ENCODE assay signal across 15 cellular contexts in the genomic region with DNA sequence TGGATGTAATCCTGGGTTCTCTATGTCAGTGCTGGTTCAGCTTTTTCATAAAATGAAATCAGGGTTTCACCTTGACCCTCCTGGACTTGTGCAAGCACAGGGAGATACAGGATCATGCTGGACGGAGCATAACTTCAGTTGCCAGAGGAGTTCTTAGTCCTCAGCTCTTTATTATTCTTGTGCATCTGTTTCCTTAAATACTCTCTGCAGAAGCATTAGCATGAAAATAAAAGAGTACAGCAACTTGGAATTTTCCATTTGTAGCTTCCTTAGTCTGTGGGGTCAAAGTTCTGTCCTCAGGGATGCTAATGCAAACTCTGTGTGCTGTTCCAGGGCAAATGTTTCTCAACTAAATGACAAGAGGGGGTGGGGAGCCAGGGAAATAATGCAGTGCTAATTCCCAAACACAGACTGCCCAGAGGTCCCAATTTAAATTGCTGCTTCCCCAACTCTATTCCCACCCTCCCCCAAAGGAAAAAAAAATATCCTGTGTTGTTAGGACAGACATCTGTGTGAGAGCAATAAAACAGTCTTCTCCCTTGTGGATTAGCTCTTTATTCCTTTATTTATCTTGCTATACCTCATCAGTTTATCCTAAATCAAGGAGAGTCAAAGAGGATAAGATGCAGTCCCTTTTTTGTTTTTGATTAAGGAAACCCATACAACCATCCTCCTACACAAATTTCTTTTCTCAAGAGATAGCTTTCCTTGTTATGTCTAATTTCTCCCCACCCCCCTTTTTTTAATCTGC.
DNase-seq lines count a peak whose midpoint lies in the region; ATAC-seq and TF ChIP-seq lines count a peak whose summit lies in the region.
"Had no signal": no experiment of that assay in that cellular context is flagged by ENCODE, and none has a peak within 500 bp of the region (broad histone marks: within the 10 kb centered on the region; RNA-seq: fewer than 3 reads in every experiment).

No MANE protein-coding gene starts in this region.

- H3K9me3 Mint-ChIP-seq in type B pancreatic cell, result peaks cover 14% of the 10 kb centered on the region
- H3K9me3 Mint-ChIP-seq in stimulated activated effector memory CD8-positive, alpha-beta T cell treated with anti-CD3 and anti-CD28 coated beads, Interleukin-12 subunit alpha, Interleukin-12 subunit beta, amount 100 ng/mL, for 72 hours, result peaks cover 6% of the 10 kb centered on the region

- ATAC-seq in GM19023 (IDR thresholded peaks at IDR 0.05; ENCODE audit: unreplicated experiment), result no peak
- no peak for ATAC-seq in stimulated activated effector memory CD8-positive, alpha-beta T cell treated with anti-CD3 and anti-CD28 coated beads, Interleukin-12 subunit alpha, Interleukin-12 subunit beta, amount 100 ng/mL, for 72 hours

- TF ChIP-seq CTCF in fibroblast of mammary gland (conservative IDR thresholded peaks at IDR 0.05; ENCODE audit: control insufficient read depth, insufficient read depth, low read depth, low read length), result no peak
- no peak for TF ChIP-seq CTCF in type B pancreatic cell (conservative IDR thresholded peaks at IDR 0.05)
- no peak for TF ChIP-seq CTCF in brain microvascular endothelial cell (IDR thresholded peaks at IDR 0.05; ENCODE audit: low read depth, low read length, missing control alignments)

- H3K27ac ChIP-seq in brain microvascular endothelial cell, result no peak overlapping the region
- H3K27ac ChIP-seq: 22Rv1, suprapubic skin had no signal

- peak overlapping the region; percentile 13 for H3K4me3 Mint-ChIP-seq in type B pancreatic cell
- no peak overlapping the region for H3K4me3 Mint-ChIP-seq in stimulated activated effector memory CD8-positive, alpha-beta T cell treated with anti-CD3 and anti-CD28 coated beads, Interleukin-12 subunit alpha, Interleukin-12 subunit beta, amount 100 ng/mL, for 72 hours
- H3K4me3 Mint-ChIP-seq: CD8-positive, alpha-beta memory T cell had no signal

- no peaks in the 10 kb centered on the region for H3K27me3 Mint-ChIP-seq in type B pancreatic cell

- in situ Hi-C loops in brain microvascular endothelial cell (cut with HindIII; ENCODE audit: low pct_ligation_motif_present, low sequenced_read_pairs), result no loop called here

- DNase-seq in DMS53 (lab: John Stamatoyannopoulos, UW), result peak; percentile 11
- no peak for DNase-seq in DMS53 treated with DMSO at 0.1 percent for 48 hours (lab: John Stamatoyannopoulos, UW; ENCODE audit: unreplicated experiment)
- DNase-seq in fibroblast of mammary gland (ENCODE audit: low read depth), result peak; percentile 70
- peak; percentile 21 for DNase-seq in mucosa of gallbladder (ENCODE audit: low spot score)
- no peak for DNase-seq in type B pancreatic cell (ENCODE audit: extremely low spot score, unreplicated experiment)
- DNase-seq in brain microvascular endothelial cell, result no peak
- DNase-seq in stimulated activated effector memory CD8-positive, alpha-beta T cell treated with anti-CD3 and anti-CD28 coated beads, Interleukin-12 subunit alpha, Interleukin-12 subunit beta, amount 100 ng/mL, for 72 hours (ENCODE audit: low spot score in 2 of 2), result no peak
- DNase-seq: activated T-cell treated with anti-CD3 and anti-CD28 coated beads for 4 hours; CD8-positive, alpha-beta memory T cell; effector memory CD4-positive, alpha-beta T cell; retina had no signal

- no peaks in the 10 kb centered on the region for H3K36me3 ChIP-seq in brain microvascular endothelial cell (replicated peaks)
- H3K36me3 ChIP-seq: adrenal gland, suprapubic skin had no signal

- H3K4me1 Mint-ChIP-seq in type B pancreatic cell (ENCODE audit: unreplicated experiment), result peaks cover 30% of the 10 kb centered on the region
- no peaks in the 10 kb centered on the region for H3K4me1 Mint-ChIP-seq in stimulated activated effector memory CD8-positive, alpha-beta T cell treated with anti-CD3 and anti-CD28 coated beads, Interleukin-12 subunit alpha, Interleukin-12 subunit beta, amount 100 ng/mL, for 72 hours
- H3K4me1 Mint-ChIP-seq: CD8-positive, alpha-beta memory T cell had no signal

- no peaks in the 10 kb centered on the region for H3K27me3 ChIP-seq in brain microvascular endothelial cell (replicated peaks)
- H3K27me3 ChIP-seq: adrenal gland, suprapubic skin had no signal

- H3K27ac Mint-ChIP-seq in type B pancreatic cell, result no peak overlapping the region
- no peak overlapping the region for H3K27ac Mint-ChIP-seq in stimulated activated effector memory CD8-positive, alpha-beta T cell treated with anti-CD3 and anti-CD28 coated beads, Interleukin-12 subunit alpha, Interleukin-12 subunit beta, amount 100 ng/mL, for 72 hours
- H3K27ac Mint-ChIP-seq: CD8-positive, alpha-beta memory T cell had no signal

- no peak overlapping the region for H3K4me3 ChIP-seq in fibroblast of mammary gland (ENCODE audit: control insufficient read depth, low read depth, low read length)
- no peak overlapping the region for H3K4me3 ChIP-seq in brain microvascular endothelial cell (ENCODE audit: low read depth, low read length)
- H3K4me3 ChIP-seq: adrenal gland, suprapubic skin had no signal

- H3K36me3 Mint-ChIP-seq in type B pancreatic cell, result no peaks in the 10 kb centered on the region
- no peaks in the 10 kb centered on the region for H3K36me3 Mint-ChIP-seq in stimulated activated effector memory CD8-positive, alpha-beta T cell treated with anti-CD3 and anti-CD28 coated beads, Interleukin-12 subunit alpha, Interleukin-12 subunit beta, amount 100 ng/mL, for 72 hours
- H3K36me3 Mint-ChIP-seq: CD8-positive, alpha-beta memory T cell had no signal

Comparison
In these comparisons a context has a peak if more than half of its experiments do, and no peak if none do; other contexts are left out.
1. DNase-seq: peak in DMS53 (single experiment), fibroblast of mammary gland (single experiment) and mucosa of gallbladder (single experiment); none in DMS53 treated with DMSO at 0.1 percent for 48 hours (single experiment), type B pancreatic cell (single experiment), brain microvascular endothelial cell (single experiment) and stimulated activated effector memory CD8-positive, alpha-beta T cell treated with anti-CD3 and anti-CD28 coated beads, Interleukin-12 subunit alpha, Interleukin-12 subunit beta, amount 100 ng/mL, for 72 hours (0 of 2).